ENCODE assay signal across 8 cellular contexts in the genomic region with DNA sequence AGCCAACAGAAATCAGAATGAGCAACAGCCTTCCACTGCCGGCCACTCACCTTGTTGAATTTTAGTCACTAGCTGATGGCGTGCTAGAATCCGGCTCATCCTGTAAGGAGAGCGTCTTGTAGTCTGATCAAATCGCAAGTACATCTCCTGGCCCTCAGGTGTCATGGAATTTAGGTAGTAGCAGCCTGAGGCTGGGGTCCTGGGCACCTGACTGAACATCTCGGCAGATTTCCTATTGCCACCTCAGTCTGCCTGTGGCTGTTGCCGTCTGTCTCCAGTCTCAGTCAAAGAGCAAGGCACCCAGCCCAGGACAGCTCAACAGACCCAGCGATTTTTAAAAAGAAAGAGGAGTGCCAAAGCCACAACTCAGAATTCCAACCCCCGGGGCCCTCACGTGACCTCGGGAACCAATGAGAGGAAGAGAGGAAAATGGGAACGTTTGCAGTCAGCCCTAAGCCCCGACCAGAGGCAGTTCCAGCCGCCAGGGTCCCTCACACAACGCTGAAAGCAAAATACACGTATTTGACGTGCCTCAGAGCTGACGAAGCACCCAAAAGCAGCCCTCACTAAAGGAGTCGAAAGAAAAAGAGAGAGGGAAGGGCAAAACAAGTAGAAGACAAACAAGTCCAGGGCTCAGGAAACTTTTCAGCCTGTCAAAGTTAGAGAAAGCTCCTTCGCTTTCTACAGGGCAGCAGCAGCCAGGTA. TPM values are rescaled to one million over a fixed set of nuclear protein-coding genes. Genes with fewer than 3 reads are reported as not detected.
DNase-seq lines count a peak whose midpoint lies in the region; ATAC-seq, FAIRE-seq and TF ChIP-seq lines count a peak whose summit lies in the region.

A gene with protein sequence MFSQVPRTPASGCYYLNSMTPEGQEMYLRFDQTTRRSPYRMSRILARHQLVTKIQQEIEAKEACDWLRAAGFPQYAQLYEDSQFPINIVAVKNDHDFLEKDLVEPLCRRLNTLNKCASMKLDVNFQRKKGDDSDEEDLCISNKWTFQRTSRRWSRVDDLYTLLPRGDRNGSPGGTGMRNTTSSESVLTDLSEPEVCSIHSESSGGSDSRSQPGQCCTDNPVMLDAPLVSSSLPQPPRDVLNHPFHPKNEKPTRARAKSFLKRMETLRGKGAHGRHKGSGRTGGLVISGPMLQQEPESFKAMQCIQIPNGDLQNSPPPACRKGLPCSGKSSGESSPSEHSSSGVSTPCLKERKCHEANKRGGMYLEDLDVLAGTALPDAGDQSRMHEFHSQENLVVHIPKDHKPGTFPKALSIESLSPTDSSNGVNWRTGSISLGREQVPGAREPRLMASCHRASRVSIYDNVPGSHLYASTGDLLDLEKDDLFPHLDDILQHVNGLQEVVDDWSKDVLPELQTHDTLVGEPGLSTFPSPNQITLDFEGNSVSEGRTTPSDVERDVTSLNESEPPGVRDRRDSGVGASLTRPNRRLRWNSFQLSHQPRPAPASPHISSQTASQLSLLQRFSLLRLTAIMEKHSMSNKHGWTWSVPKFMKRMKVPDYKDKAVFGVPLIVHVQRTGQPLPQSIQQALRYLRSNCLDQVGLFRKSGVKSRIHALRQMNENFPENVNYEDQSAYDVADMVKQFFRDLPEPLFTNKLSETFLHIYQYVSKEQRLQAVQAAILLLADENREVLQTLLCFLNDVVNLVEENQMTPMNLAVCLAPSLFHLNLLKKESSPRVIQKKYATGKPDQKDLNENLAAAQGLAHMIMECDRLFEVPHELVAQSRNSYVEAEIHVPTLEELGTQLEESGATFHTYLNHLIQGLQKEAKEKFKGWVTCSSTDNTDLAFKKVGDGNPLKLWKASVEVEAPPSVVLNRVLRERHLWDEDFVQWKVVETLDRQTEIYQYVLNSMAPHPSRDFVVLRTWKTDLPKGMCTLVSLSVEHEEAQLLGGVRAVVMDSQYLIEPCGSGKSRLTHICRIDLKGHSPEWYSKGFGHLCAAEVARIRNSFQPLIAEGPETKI (minus strand): TSS at position 336 of the 705 bp plus-strand sequence. CDS start 117 bp downstream, at position 219.

- intact Hi-C loops in cardiac septum (cut with DNase I): loop anchor here (1.0 to 2.0 kb wide), 2 partner anchors 57 to 257 kb away; no protein-coding TSS in a partner anchor

- DNase-seq in A549 (ENCODE audit: low read depth in 1 of 2, low spot score in 1 of 2) (peak; percentile 78 to 84), GM12865 (ENCODE audit: low read depth) (peak; percentile 25), NCI-H2196 treated with DMSO at 0.1 percent for 48 hours (lab: John Stamatoyannopoulos, UW; ENCODE audit: unreplicated experiment) (peak; percentile 20), amniotic stem cell (lab: John Stamatoyannopoulos, UW) (peak; percentile 98), cardiac septum (ENCODE audit: low spot score) (peak; percentile 96), non-pigmented ciliary epithelial cell (ENCODE audit: low read depth) (peak; percentile 93)
- no peak for DNase-seq in effector memory CD4-positive, alpha-beta T cell

- H3K9me3 ChIP-seq in A549: no peaks in the 10 kb centered on the region
- no peaks in the 10 kb centered on the region for H3K9me3 ChIP-seq in effector memory CD4-positive, alpha-beta T cell (ENCODE audit: control insufficient read depth, low read length)

- no peak; the same call in 1 of the 2 replicates for TF ChIP-seq POLR2A in A549 (IDR thresholded peaks at IDR 0.05; ENCODE audit: low read length)

- 3% methylated on average over 18 of the region's 20 CpGs for WGBS in A549 (ENCODE audit: missing lambda C conversion rate)

- peak within 1 kb of the TSS; percentile 67 to 82 for H3K27ac ChIP-seq in A549
- H3K27ac ChIP-seq in effector memory CD4-positive, alpha-beta T cell (ENCODE audit: insufficient read depth, low read length, poor library complexity, severe bottlenecking): no peak within 1 kb of the TSS

- ATAC-seq in A549: peak; percentile 96 to 97
- peak; percentile 74 for ATAC-seq in HG02642 (IDR thresholded peaks at IDR 0.05; ENCODE audit: poor library complexity, unreplicated experiment)

- CTCF ChIA-PET in A549 (lab: Yijun Ruan, JAX): interaction anchor here (0.8 to 1.7 kb wide), 6 partner anchors 12 to 205 kb away, joined by 3 to 5 read pairs (median 4); no protein-coding TSS in a partner anchor

- no peaks in the 10 kb centered on the region for H3K36me3 ChIP-seq in effector memory CD4-positive, alpha-beta T cell (ENCODE audit: control insufficient read depth, insufficient read depth, low read length)

- TF ChIP-seq RAD21 in A549 (conservative IDR thresholded peaks at IDR 0.05 in 1 of 2, IDR thresholded peaks at IDR 0.05 in 1 of 2): peak in 1 of 2 experiments; percentile 21; a peak in 3 of 5 replicates

- H3K4me3 ChIP-seq in A549 (peak within 1 kb of the TSS; percentile 51), GM12865 (ENCODE audit: low read depth, low read length) (peak within 1 kb of the TSS; percentile 61)
- no peak within 1 kb of the TSS for H3K4me3 ChIP-seq in effector memory CD4-positive, alpha-beta T cell (ENCODE audit: insufficient read depth, low read depth, low read length, poor library complexity, severe bottlenecking)

- POLR2A ChIA-PET in A549 (lab: Yijun Ruan, JAX): interaction anchor here (0.7 to 1.0 kb wide), 2 partner anchors 34 to 57 kb away, joined by 3 to 4 read pairs; no protein-coding TSS in a partner anchor

- peaks cover 29% of the 10 kb centered on the region for H3K4me1 ChIP-seq in A549
- H3K4me1 ChIP-seq in effector memory CD4-positive, alpha-beta T cell (ENCODE audit: control insufficient read depth, insufficient read depth, low read length, poor library complexity, severe bottlenecking): no peaks in the 10 kb centered on the region

- H3K27me3 ChIP-seq in effector memory CD4-positive, alpha-beta T cell (replicated peaks; ENCODE audit: control insufficient read depth, insufficient read depth, low read length, poor library complexity, severe bottlenecking): no peaks in the 10 kb centered on the region

- no peak for TF ChIP-seq EP300 in A549 (IDR thresholded peaks at IDR 0.05)

- no peak for TF ChIP-seq CTCF in A549 (IDR thresholded peaks at IDR 0.05)
- TF ChIP-seq CTCF in GM12865 (IDR thresholded peaks at IDR 0.05; ENCODE audit: insufficient read depth, low read depth, low read length, missing control alignments): no peak

- H3K4me2 ChIP-seq in A549: peak within 1 kb of the TSS; percentile 73

- FAIRE-seq in A549 (lab: Jason Lieb, UNC): no peak

TF ChIP-seq in A549, 52 proteins besides CTCF, POLR2A, EP300 and RAD21:
- TF ChIP-seq JUNB (IDR thresholded peaks at IDR 0.05) (no peak), SMC3 (IDR thresholded peaks at IDR 0.05) (0 out of 3 replicates have a peak, but pooled peaks have one; percentile 8), MYC (IDR thresholded peaks at IDR 0.05; ENCODE audit: borderline replicate concordance, low read length) (no peak), PHF8 (IDR thresholded peaks at IDR 0.05; ENCODE audit: borderline replicate concordance, low read depth) (no peak), FOSB (CRISPR knock-in tag; IDR thresholded peaks at IDR 0.05) (no peak), FOXS1 (CRISPR knock-in tag; IDR thresholded peaks at IDR 0.05) (no peak)
- TF ChIP-seq, protein P1, sequence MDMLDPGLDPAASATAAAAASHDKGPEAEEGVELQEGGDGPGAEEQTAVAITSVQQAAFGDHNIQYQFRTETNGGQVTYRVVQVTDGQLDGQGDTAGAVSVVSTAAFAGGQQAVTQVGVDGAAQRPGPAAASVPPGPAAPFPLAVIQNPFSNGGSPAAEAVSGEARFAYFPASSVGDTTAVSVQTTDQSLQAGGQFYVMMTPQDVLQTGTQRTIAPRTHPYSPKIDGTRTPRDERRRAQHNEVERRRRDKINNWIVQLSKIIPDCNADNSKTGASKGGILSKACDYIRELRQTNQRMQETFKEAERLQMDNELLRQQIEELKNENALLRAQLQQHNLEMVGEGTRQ (IDR thresholded peaks at IDR 0.05): peak; percentile 95
- TF ChIP-seq, protein P2, sequence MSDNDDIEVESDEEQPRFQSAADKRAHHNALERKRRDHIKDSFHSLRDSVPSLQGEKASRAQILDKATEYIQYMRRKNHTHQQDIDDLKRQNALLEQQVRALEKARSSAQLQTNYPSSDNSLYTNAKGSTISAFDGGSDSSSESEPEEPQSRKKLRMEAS (IDR thresholded peaks at IDR 0.05): peak; percentile 37; the same call in 1 of the 2 replicates

RNA-seq across cellular contexts. Expression of the gene that starts here (rescaled TPM):
- polyA plus RNA-seq in A549 (2011; rRNA removed) (2.8 TPM in 2 replicates), A549 (2017; fragmentation: RNase III; extraction: RNeasy Plus Mini Kit Qiagen cat#74134 plus additional on column Dnase treatment) (2.4 to 2.9 TPM (median 2.6 TPM) in 3 replicates)
- polyA plus RNA-seq in A549 (2012; cell fraction: cytosol; rRNA removed): 2.2 and 3.3 TPM in 2 replicates
- 4.2 TPM in 2 replicates for polyA plus RNA-seq in A549 (2012; cell fraction: nucleus; rRNA removed)
- polyA minus RNA-seq in A549 (2011; rRNA and poly(A)+ RNA removed): 15.0 and 15.6 TPM in 2 replicates
- total RNA-seq in cardiac septum: 26.9 TPM

Comparison
In these comparisons a context has a peak if more than half of its experiments do, and no peak if none do; other contexts are left out.
1. DNase-seq: peak in A549 (2 of 2), GM12865 (single experiment), NCI-H2196 treated with DMSO at 0.1 percent for 48 hours (single experiment), amniotic stem cell (single experiment), cardiac septum (single experiment) and non-pigmented ciliary epithelial cell (single experiment); none in effector memory CD4-positive, alpha-beta T cell (0 of 3).